In the genomic region with DNA sequence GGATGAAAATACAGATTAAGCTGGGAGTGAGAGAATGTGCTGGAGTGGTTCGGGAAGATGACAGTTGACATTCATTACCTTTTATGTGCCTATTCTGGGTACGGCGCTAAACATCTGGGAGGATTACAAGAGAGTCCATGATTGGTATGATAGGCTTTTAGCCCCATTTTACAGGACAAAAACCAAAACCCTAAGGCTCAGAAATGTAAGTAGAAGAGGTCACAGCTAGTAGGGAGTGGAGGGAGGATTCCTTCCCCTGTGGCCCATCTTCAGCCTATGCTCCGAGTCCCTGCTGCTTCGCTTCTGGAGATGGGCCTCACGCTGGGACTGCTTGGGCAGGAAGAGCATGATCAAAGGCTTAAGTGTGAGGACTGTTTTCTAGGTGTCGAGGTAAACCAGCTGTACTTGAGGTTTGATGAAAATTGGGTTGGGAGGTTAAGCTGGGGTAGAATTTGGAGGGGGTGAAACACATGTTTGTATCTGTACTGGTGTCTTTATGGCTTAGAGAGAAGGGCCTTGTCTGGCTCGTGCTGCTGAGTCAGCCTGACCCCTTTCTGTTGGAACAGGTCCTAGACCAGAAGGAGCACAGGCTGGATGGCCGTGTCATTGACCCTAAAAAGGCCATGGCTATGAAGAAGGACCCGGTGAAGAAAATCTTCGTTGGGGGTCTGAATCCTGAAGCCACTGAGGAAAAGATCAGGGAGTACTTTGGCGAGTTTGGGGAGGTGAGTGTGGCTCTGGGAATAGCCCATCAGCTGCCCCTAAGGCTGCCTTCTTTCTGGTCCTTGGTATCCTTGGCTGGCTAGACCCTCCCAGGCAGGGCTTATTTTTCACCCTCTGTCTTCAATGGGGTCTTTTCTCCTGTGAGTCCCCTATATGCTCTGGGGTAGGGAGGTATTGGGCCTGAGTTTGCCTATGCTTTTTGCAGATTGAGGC, we compare ENCODE assay signal across 1 cellular context.
TF ChIP-seq lines count a peak whose summit lies in the region.

No MANE protein-coding gene starts in this region.

TF ChIP-seq in GM12878, 131 proteins besides CTCF, POLR2A, EP300 and RAD21:
- TF ChIP-seq BCL3 (IDR thresholded peaks at IDR 0.05; ENCODE audit: borderline replicate concordance, insufficient read depth, low read depth, low read length, poor library complexity, severe bottlenecking) (peak; percentile 5), CREB1 (IDR thresholded peaks at IDR 0.05; ENCODE audit: low read depth) (no peak), TCF7 (IDR thresholded peaks at IDR 0.05; ENCODE audit: borderline replicate concordance) (no peak), POLR2AphosphoS5 (IDR thresholded peaks at IDR 0.05; ENCODE audit: low read length) (peak; percentile 16; the same call in 1 of the 2 replicates)
- TF ChIP-seq, protein P1, sequence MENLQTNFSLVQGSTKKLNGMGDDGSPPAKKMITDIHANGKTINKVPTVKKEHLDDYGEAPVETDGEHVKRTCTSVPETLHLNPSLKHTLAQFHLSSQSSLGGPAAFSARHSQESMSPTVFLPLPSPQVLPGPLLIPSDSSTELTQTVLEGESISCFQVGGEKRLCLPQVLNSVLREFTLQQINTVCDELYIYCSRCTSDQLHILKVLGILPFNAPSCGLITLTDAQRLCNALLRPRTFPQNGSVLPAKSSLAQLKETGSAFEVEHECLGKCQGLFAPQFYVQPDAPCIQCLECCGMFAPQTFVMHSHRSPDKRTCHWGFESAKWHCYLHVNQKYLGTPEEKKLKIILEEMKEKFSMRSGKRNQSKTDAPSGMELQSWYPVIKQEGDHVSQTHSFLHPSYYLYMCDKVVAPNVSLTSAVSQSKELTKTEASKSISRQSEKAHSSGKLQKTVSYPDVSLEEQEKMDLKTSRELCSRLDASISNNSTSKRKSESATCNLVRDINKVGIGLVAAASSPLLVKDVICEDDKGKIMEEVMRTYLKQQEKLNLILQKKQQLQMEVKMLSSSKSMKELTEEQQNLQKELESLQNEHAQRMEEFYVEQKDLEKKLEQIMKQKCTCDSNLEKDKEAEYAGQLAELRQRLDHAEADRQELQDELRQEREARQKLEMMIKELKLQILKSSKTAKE (IDR thresholded peaks at IDR 0.05; ENCODE audit: low read depth, poor library complexity, severe bottlenecking), result no peak
- TF ChIP-seq, protein P2, sequence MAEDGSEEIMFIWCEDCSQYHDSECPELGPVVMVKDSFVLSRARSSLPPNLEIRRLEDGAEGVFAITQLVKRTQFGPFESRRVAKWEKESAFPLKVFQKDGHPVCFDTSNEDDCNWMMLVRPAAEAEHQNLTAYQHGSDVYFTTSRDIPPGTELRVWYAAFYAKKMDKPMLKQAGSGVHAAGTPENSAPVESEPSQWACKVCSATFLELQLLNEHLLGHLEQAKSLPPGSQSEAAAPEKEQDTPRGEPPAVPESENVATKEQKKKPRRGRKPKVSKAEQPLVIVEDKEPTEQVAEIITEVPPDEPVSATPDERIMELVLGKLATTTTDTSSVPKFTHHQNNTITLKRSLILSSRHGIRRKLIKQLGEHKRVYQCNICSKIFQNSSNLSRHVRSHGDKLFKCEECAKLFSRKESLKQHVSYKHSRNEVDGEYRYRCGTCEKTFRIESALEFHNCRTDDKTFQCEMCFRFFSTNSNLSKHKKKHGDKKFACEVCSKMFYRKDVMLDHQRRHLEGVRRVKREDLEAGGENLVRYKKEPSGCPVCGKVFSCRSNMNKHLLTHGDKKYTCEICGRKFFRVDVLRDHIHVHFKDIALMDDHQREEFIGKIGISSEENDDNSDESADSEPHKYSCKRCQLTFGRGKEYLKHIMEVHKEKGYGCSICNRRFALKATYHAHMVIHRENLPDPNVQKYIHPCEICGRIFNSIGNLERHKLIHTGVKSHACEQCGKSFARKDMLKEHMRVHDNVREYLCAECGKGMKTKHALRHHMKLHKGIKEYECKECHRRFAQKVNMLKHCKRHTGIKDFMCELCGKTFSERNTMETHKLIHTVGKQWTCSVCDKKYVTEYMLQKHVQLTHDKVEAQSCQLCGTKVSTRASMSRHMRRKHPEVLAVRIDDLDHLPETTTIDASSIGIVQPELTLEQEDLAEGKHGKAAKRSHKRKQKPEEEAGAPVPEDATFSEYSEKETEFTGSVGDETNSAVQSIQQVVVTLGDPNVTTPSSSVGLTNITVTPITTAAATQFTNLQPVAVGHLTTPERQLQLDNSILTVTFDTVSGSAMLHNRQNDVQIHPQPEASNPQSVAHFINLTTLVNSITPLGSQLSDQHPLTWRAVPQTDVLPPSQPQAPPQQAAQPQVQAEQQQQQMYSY (CRISPR knock-in tag; IDR thresholded peaks at IDR 0.05), result no peak
